In genomic region chr4:58522765-58523382, GRCh38 we compare ENCODE assay signal across 1 cellular context.
TF ChIP-seq lines count a peak whose summit lies in the region.

No MANE protein-coding gene starts in this region.

TF ChIP-seq in SK-N-SH, 30 proteins besides CTCF, POLR2A, EP300 and RAD21 (continued from another document):
- TF ChIP-seq TAF1 (IDR thresholded peaks at IDR 0.05; ENCODE audit: borderline replicate concordance, low read depth, low read length), result no peak
- TF ChIP-seq SIN3A (IDR thresholded peaks at IDR 0.05; ENCODE audit: borderline replicate concordance, low read depth, low read length), result no peak
